ENCODE assay signal across 1 cellular context in genomic region chr2:20538308-20539132, GRCh38.
A peak's percentile ranks its signal among the peaks of the same experiment; 100 is the strongest.
TF ChIP-seq lines count a peak whose summit lies in the region.

No MANE protein-coding gene starts in this region.

TF ChIP-seq in HepG2, 621 proteins besides CTCF, POLR2A, EP300 and RAD21 (continued from another document and continues in another):
- no peak for TF ChIP-seq PCBP2 (optimal IDR thresholded peaks at IDR 0.05; ENCODE audit: low read depth, low read length, poor library complexity, severe bottlenecking)
- peak; percentile 88 for TF ChIP-seq PHF5A (CRISPR knock-in tag; IDR thresholded peaks at IDR 0.05; ENCODE audit: low read depth, unreplicated experiment)
- no peak for TF ChIP-seq ZNF713 (CRISPR knock-in tag; IDR thresholded peaks at IDR 0.05)
- peak; percentile 95 for TF ChIP-seq NCOA2 (CRISPR knock-in tag; IDR thresholded peaks at IDR 0.05)
- TF ChIP-seq ZNF784 (CRISPR knock-in tag; IDR thresholded peaks at IDR 0.05; ENCODE audit: borderline replicate concordance), result no peak
- TF ChIP-seq ZNF614 (CRISPR knock-in tag; IDR thresholded peaks at IDR 0.05; ENCODE audit: borderline replicate concordance), result peak; percentile 63; the same call in 1 of the 2 replicates
- no peak for TF ChIP-seq ZNF570 (CRISPR knock-in tag; IDR thresholded peaks at IDR 0.05; ENCODE audit: borderline replicate concordance)
- TF ChIP-seq MTF1 (CRISPR knock-in tag; IDR thresholded peaks at IDR 0.05), result no peak
- TF ChIP-seq SNAI1 (CRISPR knock-in tag; IDR thresholded peaks at IDR 0.05; ENCODE audit: borderline replicate concordance), result peak; percentile 65; the same call in 1 of the 2 replicates
- TF ChIP-seq ZFP36L1 (CRISPR knock-in tag; IDR thresholded peaks at IDR 0.05), result peak; percentile 26; the same call in 1 of the 2 replicates
- no peak for TF ChIP-seq DR1 (CRISPR knock-in tag; IDR thresholded peaks at IDR 0.05)
- no peak for TF ChIP-seq ZNF660 (CRISPR knock-in tag; IDR thresholded peaks at IDR 0.05; ENCODE audit: borderline replicate concordance, low read depth)
- TF ChIP-seq TP53 (CRISPR knock-in tag; conservative IDR thresholded peaks at IDR 0.05), result no peak
- TF ChIP-seq ZNF800 (CRISPR knock-in tag; IDR thresholded peaks at IDR 0.05), result no peak
- TF ChIP-seq BATF2 (CRISPR knock-in tag; IDR thresholded peaks at IDR 0.05), result peak; percentile 46; the same call in 1 of the 2 replicates
- no peak for TF ChIP-seq MAFG (CRISPR knock-in tag; IDR thresholded peaks at IDR 0.05)
- TF ChIP-seq ZNF30 (CRISPR knock-in tag; IDR thresholded peaks at IDR 0.05), result no peak
- peak; percentile 57 for TF ChIP-seq SALL2 (CRISPR knock-in tag; IDR thresholded peaks at IDR 0.05)
- TF ChIP-seq ZNF629 (CRISPR knock-in tag; conservative IDR thresholded peaks at IDR 0.05), result no peak
- TF ChIP-seq KAT8 (CRISPR knock-in tag; IDR thresholded peaks at IDR 0.05), result peak; percentile 75; the same call in 1 of the 2 replicates
- TF ChIP-seq SMARCC2 (IDR thresholded peaks at IDR 0.05), result no peak
- no peak for TF ChIP-seq E2F1 (CRISPR knock-in tag; IDR thresholded peaks at IDR 0.05)
- TF ChIP-seq DNMT1 (CRISPR knock-in tag; IDR thresholded peaks at IDR 0.05), result no peak; the same call in 1 of the 2 replicates
- TF ChIP-seq TRIM22 (IDR thresholded peaks at IDR 0.05), result no peak
- peak; percentile 86; the same call in 1 of the 2 replicates for TF ChIP-seq ZNF772 (CRISPR knock-in tag; IDR thresholded peaks at IDR 0.05)
- no peak for TF ChIP-seq HNF1A (IDR thresholded peaks at IDR 0.05; ENCODE audit: low read depth)
- peak; percentile 74; the same call in 1 of the 2 replicates for TF ChIP-seq HNF1A (CRISPR knock-in tag; IDR thresholded peaks at IDR 0.05; ENCODE audit: borderline replicate concordance)
- no peak for TF ChIP-seq ZNF260 (CRISPR knock-in tag; IDR thresholded peaks at IDR 0.05; ENCODE audit: borderline replicate concordance, low read depth)
- TF ChIP-seq ZNF652 (CRISPR knock-in tag; IDR thresholded peaks at IDR 0.05; ENCODE audit: borderline replicate concordance, low read depth), result peak; percentile 53; the same call in 1 of the 2 replicates
- no peak; the same call in 1 of the 2 replicates for TF ChIP-seq ZNF318 (CRISPR knock-in tag; IDR thresholded peaks at IDR 0.05)
- TF ChIP-seq GABPB1 (CRISPR knock-in tag; IDR thresholded peaks at IDR 0.05), result peak; percentile 50
- TF ChIP-seq ZMYM3 (CRISPR knock-in tag; IDR thresholded peaks at IDR 0.05), result no peak
- peak; percentile 78 for TF ChIP-seq SOX5 (CRISPR knock-in tag; IDR thresholded peaks at IDR 0.05; ENCODE audit: borderline replicate concordance)
- no peak; the same call in 1 of the 2 replicates for TF ChIP-seq ZNF703 (CRISPR knock-in tag; IDR thresholded peaks at IDR 0.05; ENCODE audit: borderline replicate concordance)
- no peak for TF ChIP-seq AKNA (CRISPR knock-in tag; IDR thresholded peaks at IDR 0.05; ENCODE audit: borderline replicate concordance)
